9 cellular contexts compared by ENCODE assay signal in the genomic region with DNA sequence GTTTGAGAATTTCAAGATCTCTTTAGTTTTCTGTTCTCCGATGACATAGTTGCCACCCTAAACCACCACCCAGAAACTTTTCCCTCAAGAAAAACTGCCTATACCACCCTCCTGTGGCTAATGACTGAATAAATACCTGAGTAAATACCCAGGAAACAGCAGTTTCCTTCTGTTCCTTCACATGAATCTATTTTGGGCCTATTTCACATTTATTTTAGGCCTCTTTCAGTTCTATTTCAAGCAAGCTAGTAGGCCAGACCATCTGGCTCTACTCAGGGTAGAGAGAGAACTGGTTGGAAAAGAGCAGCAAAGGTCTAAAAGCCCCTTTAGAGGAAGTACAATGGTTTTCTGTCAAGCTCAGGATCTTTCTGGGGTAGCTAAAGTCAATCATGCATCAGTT. TPM values are rescaled to one million over a fixed set of nuclear protein-coding genes. Genes with fewer than 3 reads are reported as not detected.
DNase-seq lines count a peak whose midpoint lies in the region; ATAC-seq and TF ChIP-seq lines count a peak whose summit lies in the region.
"Had no signal": no experiment of that assay in that cellular context is flagged by ENCODE, and none has a peak within 500 bp of the region (broad histone marks: within the 10 kb centered on the region; RNA-seq: fewer than 3 reads in every experiment).

No MANE protein-coding gene starts in this region.

- RAD21 ChIA-PET in HCT116 (lab: Charles Lee; ENCODE audit: low non-redundant PET in 1 of 2, low total read pairs in 2 of 2, uncharacterized antibody in 2 of 2, unreplicated experiment in 2 of 2) = no interaction called here

- H3K4me3 Mint-ChIP-seq in naive B cell = no peak overlapping the region
- H3K4me3 Mint-ChIP-seq: dendritic cell treated with granulocyte-macrophage colony-stimulating factor and Interleukin-4, amounts not matched to agents 40 ng/mL and 50 ng/mL, for 4 days had no signal

- POLR2A ChIA-PET in HCT116 (lab: Charles Lee) = no interaction called here

- no peaks in the 10 kb centered on the region for H3K9me2 ChIP-seq in HCT116 (ENCODE audit: insufficient read depth)

- intact Hi-C loops in HCT116 (cut with micrococcal nuclease) (no loop called here), spleen (cut with DNase I; ENCODE audit: low total_unique reads) (no loop called here)

- no peaks in the 10 kb centered on the region for H4K20me1 ChIP-seq in HCT116 (ENCODE audit: insufficient read depth)

- TF ChIP-seq CTCF in HCT116 (IDR thresholded peaks at IDR 0.05 in 2 of 3, conservative IDR thresholded peaks at IDR 0.05 in 1 of 3; ENCODE audit: borderline replicate concordance in 1 of 3, insufficient read depth in 1 of 3, low read depth in 2 of 3, low read length in 2 of 3) = no peak; a peak in 1 of 6 replicates
- peak in 1 of 11 experiments; percentile 14 for TF ChIP-seq CTCF in spleen (IDR thresholded peaks at IDR 0.05 in 8 of 11, conservative IDR thresholded peaks at IDR 0.05 in 3 of 11)

- H3K36me3 Mint-ChIP-seq in naive B cell = no peaks in the 10 kb centered on the region

- no peak overlapping the region for H3K4me3 ChIP-seq in HCT116 (replicated peaks in 1 of 2; ENCODE audit: low read depth in 1 of 2, low read length in 2 of 2)
- no peak overlapping the region for H3K4me3 ChIP-seq in H7 (ENCODE audit: insufficient read depth, low read depth, low read length)
- no peak overlapping the region for H3K4me3 ChIP-seq in spleen

- 27 to 72% (median 46%) methylated on average over 1 of the region's 1 CpG for WGBS in spleen, 5 donors

- H3K27me3 ChIP-seq in HCT116 (ENCODE audit: insufficient read depth, low read length) = no peaks in the 10 kb centered on the region
- H3K27me3 ChIP-seq in H7 (ENCODE audit: control insufficient read depth, insufficient read depth, low read length) = no peaks in the 10 kb centered on the region
- no peaks in the 10 kb centered on the region for H3K27me3 ChIP-seq in spleen (replicated peaks in 1 of 7)

- no peak overlapping the region for H3K4me2 ChIP-seq in HCT116 (ENCODE audit: low read length)

- DNase-seq in HCT116 (ENCODE audit: low read depth, low spot score) = no peak
- DNase-seq in Kasumi-1 (lab: John Stamatoyannopoulos, UW) = peak; percentile 60
- DNase-seq in naive B cell = peak; percentile 19
- no peak for DNase-seq in H7
- DNase-seq in NK-92 (lab: John Stamatoyannopoulos, UW; ENCODE audit: unreplicated experiment) = no peak
- DNase-seq in NCI-H526 treated with DMSO at 0.1 percent for 48 hours (lab: John Stamatoyannopoulos, UW) = no peak
- DNase-seq in spleen = no peak

- TF ChIP-seq POLR2A in HCT116 (IDR thresholded peaks at IDR 0.05; ENCODE audit: borderline replicate concordance, extremely low read depth, insufficient read depth, insufficient read length) = no peak
- TF ChIP-seq POLR2A in spleen (IDR thresholded peaks at IDR 0.05) = no peak

- no peak overlapping the region for H2AFZ ChIP-seq in HCT116 (ENCODE audit: low read depth, low read length, poor library complexity, severe bottlenecking)

- BruUV-seq in HCT116 (replicated peaks; lab: Mats Ljungman, UMichigan) = no TSS peak

- H3K4me1 ChIP-seq in HCT116 (ENCODE audit: control insufficient read depth in 1 of 2, insufficient read depth in 2 of 2, low read length in 2 of 2) = peaks cover 3 to 11% of the 10 kb centered on the region in 2 experiments; a peak in 3 of 4 replicates
- no peaks in the 10 kb centered on the region for H3K4me1 ChIP-seq in spleen

- no peaks in the 10 kb centered on the region for H3K9me3 ChIP-seq in HCT116 (ENCODE audit: control insufficient read depth in 1 of 2, insufficient read depth in 1 of 2, low read depth in 1 of 2, low read length in 2 of 2)
- H3K9me3 ChIP-seq in spleen = no peaks in the 10 kb centered on the region

- 0 out of 2 replicates have a peak, but pooled peaks have one; percentile 6 for TF ChIP-seq RAD21 in HCT116 (IDR thresholded peaks at IDR 0.05; ENCODE audit: low read depth)

- no peaks in the 10 kb centered on the region for H3K27me3 Mint-ChIP-seq in naive B cell
- H3K27me3 Mint-ChIP-seq: dendritic cell treated with granulocyte-macrophage colony-stimulating factor and Interleukin-4, amounts not matched to agents 40 ng/mL and 50 ng/mL, for 4 days had no signal

- CTCF ChIA-PET in HCT116 (lab: Charles Lee) = no interaction called here

- peak; percentile 81 for ATAC-seq in GM18873 (IDR thresholded peaks at IDR 0.05; ENCODE audit: low FRiP score, unreplicated experiment)
- ATAC-seq in HCT116 = no peak
- peak; percentile 75 to 88 for ATAC-seq in naive B cell (ENCODE audit: low read depth in 2 of 2)

- H3K4me1 Mint-ChIP-seq in naive B cell = peaks cover 3 to 17% (median 8%) of the 10 kb centered on the region in 3 donors

- no peaks in the 10 kb centered on the region for H3K36me3 ChIP-seq in HCT116 (ENCODE audit: control insufficient read depth in 1 of 2, insufficient read depth in 2 of 2, low read length in 2 of 2)
- no peaks in the 10 kb centered on the region for H3K36me3 ChIP-seq in H7 (replicated peaks; ENCODE audit: control insufficient read depth, insufficient read depth, low read length)
- H3K36me3 ChIP-seq in spleen = no peaks in the 10 kb centered on the region

- H3K27ac Mint-ChIP-seq in naive B cell = peak overlapping the region in 3 of 6 donors; percentile 38 to 80 (median 56)
- H3K27ac Mint-ChIP-seq: dendritic cell treated with granulocyte-macrophage colony-stimulating factor and Interleukin-4, amounts not matched to agents 40 ng/mL and 50 ng/mL, for 4 days had no signal

- H3K27ac ChIP-seq in HCT116 (ENCODE audit: low read depth, low read length) = no peak overlapping the region
- no peak overlapping the region for H3K27ac ChIP-seq in spleen

- H3K9ac ChIP-seq in HCT116 (ENCODE audit: low read length) = no peak overlapping the region

- H3K79me2 ChIP-seq in HCT116 (ENCODE audit: insufficient read depth, low read length) = no peaks in the 10 kb centered on the region

- peaks cover 0 to 2% (median 0%) of the 10 kb centered on the region in 7 donors for H3K9me3 Mint-ChIP-seq in naive B cell
- H3K9me3 Mint-ChIP-seq: dendritic cell treated with granulocyte-macrophage colony-stimulating factor and Interleukin-4, amounts not matched to agents 40 ng/mL and 50 ng/mL, for 4 days had no signal

TF ChIP-seq in HCT116, 20 proteins besides CTCF, POLR2A, EP300 and RAD21:
- TF ChIP-seq YY1 (IDR thresholded peaks at IDR 0.05; ENCODE audit: extremely low read depth, insufficient replicate concordance, low read depth, low read length) (no peak), EZH2 (IDR thresholded peaks at IDR 0.05) (no peak), CBX3 (IDR thresholded peaks at IDR 0.05; ENCODE audit: low read depth) (no peak), ZNF274 (IDR thresholded peaks at IDR 0.05; ENCODE audit: low read depth, low read length) (no peak)
TF ChIP-seq in HCT116: peak in this region for 0.

RNA-seq across cellular contexts. Expression of a gene that starts 23.4 kb away (rescaled TPM):
- total RNA-seq in HCT116 (2021; ENCODE audit: unreplicated experiment) (15.0 TPM), spleen (10 to 100 TPM; 14.2 to 29.8 (median 19.6) TPM)
- polyA plus RNA-seq in HCT116 (2012) = 7.8 and 8.2 TPM in 2 replicates
- polyA plus RNA-seq in naive B cell (ENCODE audit: low read depth in 6 of 6) (10 to 100 TPM in 2 of 6 donors, 1 to 10 TPM in 4; 6.0 to 11.2 (median 7.0) TPM), spleen (10 to 100 TPM in 1 of 3 donors, 1 to 10 TPM in 2; 8.3 to 10.6 (median 9.9) TPM)
- 16.5 and 34.0 TPM in 2 replicates for total RNA-seq in H7 (2014; rRNA removed; shearing (Covaris generic))

Comparison
In these comparisons a context has a peak if more than half of its experiments do, and no peak if none do; other contexts are left out.
1. DNase-seq: peak in Kasumi-1 (2 of 2) and naive B cell (single experiment); none in HCT116 (single experiment), H7 (single experiment), NK-92 (single experiment), NCI-H526 treated with DMSO at 0.1 percent for 48 hours (single experiment) and spleen (single experiment).